27 cellular contexts compared by ENCODE assay signal in the genomic region with DNA sequence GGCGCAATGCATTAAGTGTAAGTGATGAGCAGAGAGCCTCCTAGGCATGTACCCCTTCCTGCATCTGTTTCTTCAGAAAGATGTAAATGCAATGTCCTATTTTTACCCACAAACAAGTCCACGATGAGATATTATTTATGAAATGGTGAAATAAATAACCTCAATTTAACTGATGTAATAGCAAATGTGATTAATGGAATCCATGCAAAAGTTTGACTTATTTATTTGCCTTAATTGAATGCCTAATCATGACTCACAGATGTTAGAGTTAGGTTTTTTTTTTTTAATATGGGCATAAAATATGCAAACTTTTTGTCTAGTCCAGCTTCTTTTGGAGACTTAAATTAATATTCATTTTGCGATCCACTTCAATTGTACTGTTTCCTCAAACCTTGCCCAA.
"Had no signal": no experiment of that assay in that cellular context is flagged by ENCODE, and none has a peak within 500 bp of the region (broad histone marks: within the 10 kb centered on the region; RNA-seq: fewer than 3 reads in every experiment).

No MANE protein-coding gene starts in this region.

- DNase-seq: activated CD4-positive, alpha-beta memory T cell treated with anti-CD3 and anti-CD28 coated beads, Interleukin-2, amount 10 ng/mL, durations not matched to agents 7 days and 5 days; activated CD4-positive, alpha-beta T cell treated with anti-CD3 and anti-CD28 coated beads for 1 hour; activated CD4-positive, alpha-beta T cell treated with anti-CD3 and anti-CD28 coated beads for 4 hours; activated CD4-positive, alpha-beta T cell treated with anti-CD3 and anti-CD28 coated beads, Interleukin-2, amount 10 ng/mL, durations not matched to agents 7 days and 5 days; activated CD4-positive, alpha-beta T cell treated with anti-CD3 and anti-CD28 coated beads, Interleukin-2, amount 50 U/mL, for 4 hours; activated CD8-positive, alpha-beta memory T cell treated with anti-CD3 and anti-CD28 coated beads, Interleukin-2, amount 50 U/mL, for 48 hours; activated effector memory CD4-positive, alpha-beta T cell treated with Interleukin-2 at 50 U/mL for 16 hours; activated gamma-delta T cell treated with Interleukin-2 at 50 U/mL for 16 hours; activated naive CD4-positive, alpha-beta T cell treated with anti-CD3 and anti-CD28 coated beads, Interleukin-2, amount 50 U/mL, for 16 hours; activated naive CD4-positive, alpha-beta T cell treated with Interleukin-2 at 50 U/mL for 16 hours; activated naive CD8-positive, alpha-beta T cell treated with anti-CD3 and anti-CD28 coated beads, Interleukin-2, amount 50 U/mL, for 24 hours; activated T-cell treated with anti-CD3 and anti-CD28 coated beads for 4 hours; activated T-cell treated with anti-CD3 and anti-CD28 coated beads, Interleukin-2, amount 50 U/mL, for 4 hours; adrenal gland; central memory CD4-positive, alpha-beta T cell; cerebellar nuclear complex; colonic mucosa; effector CD8-positive, alpha-beta T cell; esophagus squamous epithelium; foreskin fibroblast; head of caudate nucleus; hippocampal formation; T-helper 2 cell had no signal

- H3K9me3 ChIP-seq: adrenal gland, colonic mucosa, esophagus squamous epithelium had no signal

- H3K27ac ChIP-seq: adrenal gland, cardiac muscle cell, colonic mucosa, epithelial cell of prostate, esophagus squamous epithelium had no signal

- H3K27me3 ChIP-seq: adrenal gland, cardiac muscle cell, colonic mucosa, esophagus squamous epithelium had no signal

- H3K4me3 Mint-ChIP-seq: activated CD4-positive, alpha-beta memory T cell treated with anti-CD3 and anti-CD28 coated beads, Interleukin-2, amount 10 ng/mL, durations not matched to agents 7 days and 5 days; activated CD4-positive, alpha-beta T cell treated with anti-CD3 and anti-CD28 coated beads, Interleukin-2, amount 10 ng/mL, durations not matched to agents 7 days and 5 days; activated naive CD8-positive, alpha-beta T cell; activated naive CD8-positive, alpha-beta T cell treated with anti-CD3 and anti-CD28 coated beads, Interleukin-2, amount 50 U/mL, for 24 hours; activated T-cell treated with anti-CD3 and anti-CD28 coated beads, Interleukin-2, amount 50 U/mL, for 4 hours; activated T-helper 17 cell treated with anti-CD3 and anti-CD28 coated beads, Interleukin-2, amount 50 U/mL, for 72 hours had no signal

- H3K27ac Mint-ChIP-seq: activated CD4-positive, alpha-beta memory T cell treated with anti-CD3 and anti-CD28 coated beads, Interleukin-2, amount 10 ng/mL, durations not matched to agents 7 days and 5 days; activated CD4-positive, alpha-beta T cell treated with anti-CD3 and anti-CD28 coated beads, Interleukin-2, amount 10 ng/mL, durations not matched to agents 7 days and 5 days; activated naive CD8-positive, alpha-beta T cell; activated naive CD8-positive, alpha-beta T cell treated with anti-CD3 and anti-CD28 coated beads, Interleukin-2, amount 50 U/mL, for 24 hours; activated T-helper 17 cell treated with anti-CD3 and anti-CD28 coated beads, Interleukin-2, amount 50 U/mL, for 72 hours had no signal

- H3K36me3 ChIP-seq: adrenal gland, cardiac muscle cell, colonic mucosa, esophagus squamous epithelium had no signal

- H3K4me3 ChIP-seq: adrenal gland, cardiac muscle cell, colonic mucosa, esophagus squamous epithelium had no signal

- H3K27me3 Mint-ChIP-seq: activated CD4-positive, alpha-beta memory T cell treated with anti-CD3 and anti-CD28 coated beads, Interleukin-2, amount 10 ng/mL, durations not matched to agents 7 days and 5 days; activated CD4-positive, alpha-beta T cell treated with anti-CD3 and anti-CD28 coated beads, Interleukin-2, amount 10 ng/mL, durations not matched to agents 7 days and 5 days; activated naive CD8-positive, alpha-beta T cell; activated naive CD8-positive, alpha-beta T cell treated with anti-CD3 and anti-CD28 coated beads, Interleukin-2, amount 50 U/mL, for 24 hours; activated T-helper 17 cell treated with anti-CD3 and anti-CD28 coated beads, Interleukin-2, amount 50 U/mL, for 72 hours had no signal

- H3K9me3 Mint-ChIP-seq: activated T-cell treated with anti-CD3 and anti-CD28 coated beads, Interleukin-2, amount 50 U/mL, for 4 hours had no signal

- H3K4me1 ChIP-seq: adrenal gland, colonic mucosa had no signal
